Comparison of ENCODE assay signal across 11 cellular contexts in the genomic region with DNA sequence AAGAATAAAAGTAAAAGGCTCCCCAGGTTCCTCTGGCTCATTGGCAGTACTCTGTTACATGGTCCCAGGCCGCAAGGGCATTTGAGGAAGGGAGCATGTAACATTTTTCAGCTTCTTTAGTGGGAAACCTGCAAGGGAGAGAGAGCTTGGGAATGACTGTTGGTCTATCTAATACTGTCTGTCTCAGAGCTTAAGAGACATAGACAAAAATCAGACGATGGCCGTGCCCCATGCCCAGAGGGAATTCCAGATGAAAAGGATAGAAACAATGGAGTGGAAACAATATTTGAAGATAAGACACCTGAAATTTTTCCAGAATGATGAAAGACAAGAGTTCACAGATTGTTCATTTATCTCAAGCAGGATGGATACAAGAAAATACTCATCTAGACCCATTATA.
"Had no signal": no experiment of that assay in that cellular context is flagged by ENCODE, and none has a peak within 500 bp of the region (broad histone marks: within the 10 kb centered on the region; RNA-seq: fewer than 3 reads in every experiment).

No MANE protein-coding gene starts in this region.

- H3K79me2 ChIP-seq: parathyroid adenoma had no signal

- DNase-seq: activated gamma-delta T cell; activated T-cell treated with anti-CD3 and anti-CD28 coated beads, Interleukin-2, amount 50 U/mL, for 24 hours; adrenal gland; dorsolateral prefrontal cortex; stimulated activated CD4-positive, alpha-beta T cell treated with anti-CD3 and anti-CD28 coated beads, Interleukin-1b, Interleukin-23, amount 100 ng/mL, for 48 hours; tibial artery; uterus had no signal

- H3K4me1 ChIP-seq: adrenal gland, tibial artery, uterus had no signal

- ATAC-seq: gastroesophageal sphincter had no signal

- H3K36me3 ChIP-seq: adrenal gland, gastroesophageal sphincter, neutrophil, tibial artery, uterus had no signal

- H3K9me3 Mint-ChIP-seq: activated T-cell treated with anti-CD3 and anti-CD28 coated beads, Interleukin-2, amount 50 U/mL, for 24 hours; T-helper 1 cell treated with Interleukin-12 subunit alpha and Interleukin-12 subunit beta and Interleukin-4 antibody, amounts not matched to agents 30 μg/mL and 1 μg/mL, for 36 hours had no signal

- H3K27ac Mint-ChIP-seq: T-helper 1 cell treated with Interleukin-12 subunit alpha and Interleukin-12 subunit beta and Interleukin-4 antibody, amounts not matched to agents 30 μg/mL and 1 μg/mL, for 36 hours had no signal

- H3K4me3 Mint-ChIP-seq: T-helper 1 cell treated with Interleukin-12 subunit alpha and Interleukin-12 subunit beta and Interleukin-4 antibody, amounts not matched to agents 30 μg/mL and 1 μg/mL, for 36 hours had no signal

- H3K9ac ChIP-seq: parathyroid adenoma had no signal

- H3K27me3 ChIP-seq: adrenal gland, gastroesophageal sphincter, neutrophil, tibial artery, uterus had no signal

- H3K27ac ChIP-seq: adrenal gland, dorsolateral prefrontal cortex, gastroesophageal sphincter, neutrophil, parathyroid adenoma, tibial artery, uterus had no signal

- H3K4me3 ChIP-seq: adrenal gland, gastroesophageal sphincter, tibial artery, uterus had no signal

- H3K9me3 ChIP-seq: adrenal gland, gastroesophageal sphincter, neutrophil, tibial artery, uterus had no signal
